In the genomic region with DNA sequence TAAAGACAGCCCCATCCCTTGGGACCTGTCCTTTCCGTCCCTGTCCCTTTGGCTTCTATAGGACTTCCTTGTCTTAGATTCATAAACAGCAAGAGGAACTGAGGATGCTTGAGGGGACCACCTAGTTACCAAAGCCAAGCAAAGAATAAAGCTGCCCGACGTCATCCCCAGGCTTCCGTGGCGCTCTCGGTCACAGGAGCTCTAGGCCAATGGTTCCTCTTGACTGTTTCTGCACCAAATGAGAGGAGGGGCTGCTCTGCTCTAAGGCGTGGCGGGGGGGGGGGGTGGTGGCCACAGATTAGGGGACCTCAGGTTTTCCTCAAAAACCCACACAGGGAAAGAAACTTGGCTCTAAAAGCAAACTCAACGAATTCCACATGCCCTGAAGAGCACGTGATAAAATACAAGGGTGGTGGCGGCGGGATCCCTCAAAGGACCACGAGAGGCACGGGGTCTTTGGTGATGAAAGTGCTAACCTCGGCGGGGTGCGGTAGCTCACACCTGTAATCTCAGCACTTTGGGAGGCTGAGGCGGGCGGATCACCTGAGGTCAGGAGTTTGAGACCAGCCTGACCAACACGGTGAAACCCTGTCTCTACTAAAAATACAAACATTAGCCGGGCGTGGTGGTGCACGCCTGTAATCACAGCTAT, we compare ENCODE assay signal across 10 cellular contexts. TPM values are rescaled to one million over a fixed set of nuclear protein-coding genes. Genes with fewer than 3 reads are reported as not detected.
DNase-seq lines count a peak whose midpoint lies in the region; ATAC-seq and TF ChIP-seq lines count a peak whose summit lies in the region.
"Had no signal": no experiment of that assay in that cellular context is flagged by ENCODE, and none has a peak within 500 bp of the region (broad histone marks: within the 10 kb centered on the region; RNA-seq: fewer than 3 reads in every experiment).

No MANE protein-coding gene starts in this region.

- H3K4me1 Mint-ChIP-seq in MCF 10A (ENCODE audit: insufficient read depth, unreplicated experiment): peaks cover 5% of the 10 kb centered on the region

- no peak overlapping the region for H3K4me3 Mint-ChIP-seq in MCF 10A (ENCODE audit: unreplicated experiment)

- CTCF ChIA-PET in MCF 10A (lab: Yijun Ruan, JAX): no interaction called here

- peaks cover 6% of the 10 kb centered on the region; the same call in 1 of the 2 replicates for H3K79me2 ChIP-seq in KMS-11 (ENCODE audit: insufficient read depth, low read depth)

- H3K4me2 ChIP-seq in KMS-11: peak overlapping the region; percentile 100

- H3K9ac ChIP-seq in KMS-11 (peak overlapping the region; percentile 82), subcutaneous abdominal adipose tissue (ENCODE audit: low read length in 5 of 5) (peak overlapping the region in 1 of 5 donors; percentile 6)

- no TSS peak for BruUV-seq in MCF 10A (replicated peaks; lab: Mats Ljungman, UMichigan)

- TF ChIP-seq POLR2A in breast epithelium (IDR thresholded peaks at IDR 0.05): no peak

- peak overlapping the region; percentile 41; the same call in 1 of the 2 replicates for H2AFZ ChIP-seq in KMS-11 (ENCODE audit: low read depth)

- H3K27me3 ChIP-seq in breast epithelium (no peaks in the 10 kb centered on the region), KMS-11 (ENCODE audit: insufficient read depth, low read depth) (no peaks in the 10 kb centered on the region), subcutaneous abdominal adipose tissue (ENCODE audit: control insufficient read depth in 5 of 5, insufficient read depth in 4 of 5, low read length in 5 of 5) (no peaks in the 10 kb centered on the region)

- H3K27me3 Mint-ChIP-seq in MCF 10A (ENCODE audit: insufficient read depth, unreplicated experiment): no peaks in the 10 kb centered on the region

- H3K9me3 Mint-ChIP-seq in MCF 10A (ENCODE audit: unreplicated experiment): no peaks in the 10 kb centered on the region

- no peaks in the 10 kb centered on the region for H4K20me1 ChIP-seq in KMS-11 (ENCODE audit: insufficient read depth)

- H3K4me3 ChIP-seq in breast epithelium (peak overlapping the region in 1 of 3 donors; percentile 10), KMS-11 (IDR thresholded peaks at IDR 0.05; ENCODE audit: insufficient read depth, low read depth, low read length) (no peak overlapping the region), subcutaneous abdominal adipose tissue (ENCODE audit: low read depth in 1 of 5, low read length in 5 of 5) (peak overlapping the region in 3 of 5 donors; percentile 44 to 62 (median 56))

- POLR2A ChIA-PET in MCF 10A (lab: Yijun Ruan, JAX): interaction anchor here (0.7 kb wide), 1 partner anchor 180 kb away, joined by 3 read pairs; no protein-coding TSS in a partner anchor

- H3K36me3 ChIP-seq in breast epithelium (no peaks in the 10 kb centered on the region), KMS-11 (ENCODE audit: insufficient read depth) (no peaks in the 10 kb centered on the region), subcutaneous abdominal adipose tissue (ENCODE audit: control insufficient read depth in 5 of 5, insufficient read depth in 5 of 5, low read length in 5 of 5) (peaks cover 0 to 16% (median 7%) of the 10 kb centered on the region in 5 donors)

- no peak for ATAC-seq in HG03196 (IDR thresholded peaks at IDR 0.05; ENCODE audit: unreplicated experiment)

- no peak overlapping the region for H3K27ac Mint-ChIP-seq in MCF 10A (ENCODE audit: low read depth, unreplicated experiment)

- TF ChIP-seq CTCF in breast epithelium (IDR thresholded peaks at IDR 0.05) (no peak), MCF 10A (IDR thresholded peaks at IDR 0.05; ENCODE audit: unreplicated experiment) (no peak), KMS-11 (conservative IDR thresholded peaks at IDR 0.05; ENCODE audit: low read depth, low read length) (no peak)

- peak overlapping the region; percentile 2 to 44 for H3K27ac ChIP-seq in breast epithelium
- H3K27ac ChIP-seq in KMS-11: peak overlapping the region; percentile 92
- H3K27ac ChIP-seq in subcutaneous abdominal adipose tissue (ENCODE audit: low read depth, low read length): no peak overlapping the region
- H3K27ac ChIP-seq: VCaP had no signal

- H3K36me3 Mint-ChIP-seq in MCF 10A (ENCODE audit: insufficient read depth, unreplicated experiment): peaks cover 21% of the 10 kb centered on the region

- peaks cover 3 to 12% of the 10 kb centered on the region in 2 donors for H3K4me1 ChIP-seq in breast epithelium
- H3K4me1 ChIP-seq in KMS-11 (ENCODE audit: low read depth, poor library complexity, severe bottlenecking): peaks cover 66% of the 10 kb centered on the region
- peaks cover 3 to 54% (median 28%) of the 10 kb centered on the region in 5 donors for H3K4me1 ChIP-seq in subcutaneous abdominal adipose tissue (ENCODE audit: control insufficient read depth in 5 of 5, insufficient read depth in 5 of 5, low read length in 5 of 5)

- DNase-seq in breast epithelium (ENCODE audit: low spot score in 2 of 2) (no peak), MCF 10A (ENCODE audit: unreplicated experiment) (no peak), NCI-H2081 treated with DMSO at 0.1 percent for 48 hours (lab: John Stamatoyannopoulos, UW) (no peak), retina (no peak)
- peak; percentile 61 for DNase-seq in central memory CD4-positive, alpha-beta T cell
- DNase-seq: NCI-H1092 had no signal

- intact Hi-C loops in breast epithelium (cut with DNase I; ENCODE audit: low total_unique reads) (loop anchor here (10.0 kb wide), 1 partner anchor 156 kb away; a partner anchor contains a TSS), MCF 10A (cut with micrococcal nuclease) (loop anchor here (5.0 kb wide), 1 partner anchor 348 kb away; no protein-coding TSS in a partner anchor)

- H3K9me3 ChIP-seq in breast epithelium (no peaks in the 10 kb centered on the region), subcutaneous abdominal adipose tissue (ENCODE audit: control insufficient read depth in 5 of 5, low read length in 5 of 5) (no peaks in the 10 kb centered on the region)

RNA-seq across cellular contexts. Expression of a gene that starts 53.7 kb away (rescaled TPM):
- total RNA-seq in breast epithelium (10 to 100 TPM; 15.0 to 30.9 (median 22.3) TPM), MCF 10A (2022) (14.7 and 17.1 TPM in 2 replicates)

RNA-seq across cellular contexts. Expression of a gene that starts 53.9 kb away (rescaled TPM):
- 100 to 1,000 TPM in 1 of 3 donors, 10 to 100 TPM in 2; 56.7 to 189 (median 57.8) TPM for total RNA-seq in breast epithelium
- 27.6 and 30.0 TPM in 2 replicates for total RNA-seq in MCF 10A (2022)
